Comparison of ENCODE assay signal across 18 cellular contexts in the genomic region with DNA sequence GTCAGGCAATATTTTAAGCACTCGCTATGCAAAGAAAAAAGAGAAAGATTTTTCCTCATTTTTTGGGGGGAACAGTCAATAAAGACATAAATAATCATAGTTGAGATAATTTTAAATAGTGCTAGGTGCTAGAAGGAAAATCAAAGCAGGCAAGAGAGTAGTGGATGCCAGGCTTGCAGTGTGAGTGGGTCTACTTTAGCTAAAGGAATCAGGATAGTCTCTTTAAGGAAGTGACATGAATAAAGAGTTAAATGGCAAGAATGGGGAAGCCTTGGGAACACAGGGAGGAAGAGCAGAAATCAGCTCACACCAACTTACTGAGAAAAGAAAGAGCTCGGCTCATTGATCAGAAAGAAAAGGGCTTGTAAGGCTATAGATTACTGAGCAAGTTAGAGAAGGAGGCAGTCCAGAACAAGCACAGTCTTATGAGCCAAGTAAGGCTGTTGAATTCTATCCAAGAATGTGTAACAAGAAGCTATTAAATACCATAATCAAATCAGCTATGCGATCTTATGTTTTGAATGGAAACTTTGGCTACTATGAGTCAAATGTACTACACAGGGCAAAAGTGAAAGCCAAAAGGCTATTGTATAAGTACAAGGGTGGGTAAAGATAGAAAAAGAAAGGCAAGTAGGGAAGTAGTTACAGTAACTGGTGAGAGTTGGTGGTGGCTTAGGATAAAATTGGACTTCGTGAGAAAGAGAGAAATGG.
A peak's percentile ranks its signal among the peaks of the same experiment; 100 is the strongest.
DNase-seq lines count a peak whose midpoint lies in the region; ATAC-seq and TF ChIP-seq lines count a peak whose summit lies in the region.
"Had no signal": no experiment of that assay in that cellular context is flagged by ENCODE, and none has a peak within 500 bp of the region (broad histone marks: within the 10 kb centered on the region; RNA-seq: fewer than 3 reads in every experiment).

No MANE protein-coding gene starts in this region.

- in situ Hi-C loops in astrocyte of the spinal cord (cut with HindIII; ENCODE audit: low sequenced_read_pairs) = no loop called here

- H4K20me1 ChIP-seq in Karpas-422 (ENCODE audit: insufficient read depth, low read depth, low read length) = no peaks in the 10 kb centered on the region

- H3K9me2 ChIP-seq in Karpas-422 (replicated peaks; ENCODE audit: insufficient read depth, low read length) = no peaks in the 10 kb centered on the region

- H2AFZ ChIP-seq in Karpas-422 (ENCODE audit: low read length) = peak overlapping the region; percentile 28

- TF ChIP-seq CTCF in astrocyte of the spinal cord (IDR thresholded peaks at IDR 0.05; ENCODE audit: low read depth, low read length) = no peak
- TF ChIP-seq CTCF in foreskin fibroblast (IDR thresholded peaks at IDR 0.05; ENCODE audit: low read depth, low read length) = no peak

- H3K36me3 ChIP-seq in Karpas-422 (ENCODE audit: insufficient read depth, low read length) = no peaks in the 10 kb centered on the region

- no peaks in the 10 kb centered on the region for H3K9me3 ChIP-seq in Karpas-422 (ENCODE audit: low read length)

- H3K79me2 ChIP-seq in Karpas-422 (ENCODE audit: low read length) = no peaks in the 10 kb centered on the region

- peaks cover 6% of the 10 kb centered on the region; the same call in 1 of the 2 replicates for H3K4me1 ChIP-seq in Karpas-422 (ENCODE audit: low read length)

- no peak overlapping the region for H3K4me2 ChIP-seq in Karpas-422 (ENCODE audit: low read depth, low read length, poor library complexity, severe bottlenecking)

- no peak overlapping the region for H3K9ac ChIP-seq in Karpas-422 (ENCODE audit: low read length)

- ATAC-seq in HG03432 (IDR thresholded peaks at IDR 0.05; ENCODE audit: unreplicated experiment) (no peak), HG02973 (IDR thresholded peaks at IDR 0.05; ENCODE audit: unreplicated experiment) (no peak)
- ATAC-seq: activated CD8-positive, alpha-beta memory T cell treated with anti-CD3 and anti-CD28 coated beads, Interleukin-2, amount 10 ng/mL, durations not matched to agents 7 days and 5 days; Right ventricle myocardium inferior had no signal

- no peaks in the 10 kb centered on the region for H3K27me3 ChIP-seq in Karpas-422 (ENCODE audit: low read length)

- no peak overlapping the region for H3K27ac ChIP-seq in Karpas-422 (ENCODE audit: low read length)
- H3K27ac ChIP-seq: dorsolateral prefrontal cortex had no signal

- H3K4me3 ChIP-seq in Karpas-422 (ENCODE audit: low read length) (no peak overlapping the region), astrocyte of the spinal cord (ENCODE audit: low read depth, low read length) (no peak overlapping the region), foreskin fibroblast (ENCODE audit: low read depth in 1 of 2, low read length in 2 of 2) (no peak overlapping the region)
- H3K4me3 ChIP-seq: dorsolateral prefrontal cortex had no signal

- no peak for DNase-seq in Karpas-422
- peak; percentile 89 for DNase-seq in astrocyte of the spinal cord (ENCODE audit: low read depth, low spot score)
- peak; percentile 56 to 69 for DNase-seq in foreskin fibroblast
- DNase-seq in NCI-H345 (lab: John Stamatoyannopoulos, UW) = no peak
- no peak for DNase-seq in SIG-M5 (lab: John Stamatoyannopoulos, UW)
- DNase-seq: activated CD8-positive, alpha-beta memory T cell treated with anti-CD3 and anti-CD28 coated beads, Interleukin-2, amount 10 ng/mL, durations not matched to agents 7 days and 5 days; activated effector memory CD4-positive, alpha-beta T cell treated with Interleukin-2 at 50 U/mL for 16 hours; aorta; CD4-positive, alpha-beta T cell; dorsolateral prefrontal cortex; foreskin melanocyte; naive B cell; NCI-H1048; NCI-H2107; NK-92 treated with Interleukin-12 subunit alpha and Interleukin-12 subunit beta, amount 100 ng/mL, for 24 hours had no signal

Comparison
In these comparisons a context has a peak if more than half of its experiments do, and no peak if none do; other contexts are left out.
1. DNase-seq: peak in astrocyte of the spinal cord (single experiment) and foreskin fibroblast (2 of 2); none in Karpas-422 (single experiment), NCI-H345 (single experiment) and SIG-M5 (single experiment).